29 cellular contexts compared by ENCODE assay signal in the genomic region with DNA sequence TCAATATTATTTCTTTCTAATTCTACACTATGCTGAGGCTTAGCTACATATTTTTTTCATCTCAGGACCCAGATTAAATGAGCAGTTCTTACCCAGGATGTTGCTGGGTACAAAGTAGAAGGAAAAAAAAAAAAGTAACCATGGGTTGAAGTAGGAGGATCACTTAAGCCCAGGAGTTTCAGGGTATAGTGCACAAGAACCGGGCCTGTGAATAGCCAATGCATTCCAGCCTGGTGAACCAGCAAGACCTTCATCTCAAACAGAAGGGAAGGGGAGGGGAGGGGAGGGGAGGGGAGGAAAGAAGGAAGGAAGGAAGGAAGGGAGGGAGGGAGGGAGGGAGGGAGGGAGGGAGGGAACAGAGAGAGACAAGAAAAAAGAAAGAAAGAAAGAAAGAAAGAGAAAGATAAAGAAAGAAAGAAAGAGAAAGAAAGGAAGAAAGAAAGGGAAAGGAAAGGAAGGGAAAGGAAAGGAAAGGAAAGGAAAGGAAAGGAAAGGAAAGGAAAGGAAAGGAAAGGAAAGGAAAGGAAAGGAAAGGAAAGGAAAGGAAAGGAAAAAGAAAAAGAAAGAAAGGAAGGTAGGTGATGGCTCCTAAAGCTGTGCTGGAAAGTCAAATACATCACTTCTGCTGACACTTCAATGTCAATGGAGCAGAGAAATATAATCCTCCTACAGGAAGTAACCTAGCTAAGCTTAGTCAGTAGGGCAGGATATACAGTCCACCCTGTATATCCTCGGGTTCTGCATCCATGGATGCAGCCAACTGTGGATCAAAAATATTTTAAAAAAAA.
DNase-seq lines count a peak whose midpoint lies in the region; ATAC-seq, FAIRE-seq and TF ChIP-seq lines count a peak whose summit lies in the region.
"Had no signal": no experiment of that assay in that cellular context is flagged by ENCODE, and none has a peak within 500 bp of the region (broad histone marks: within the 10 kb centered on the region; RNA-seq: fewer than 3 reads in every experiment).

No MANE protein-coding gene starts in this region.

- no peak for TF ChIP-seq POLR2A in HepG2 (IDR thresholded peaks at IDR 0.05; ENCODE audit: insufficient read depth in 1 of 2, low read depth in 2 of 2, low read length in 2 of 2)
- no peak for TF ChIP-seq POLR2A in right lobe of liver (IDR thresholded peaks at IDR 0.05)
- no peak for TF ChIP-seq POLR2A in uterus (IDR thresholded peaks at IDR 0.05)

- no peak overlapping the region for H3K9ac ChIP-seq in HepG2 (ENCODE audit: insufficient read depth, low read depth, low read length)

- H2AFZ ChIP-seq in HepG2 (ENCODE audit: low read length) = no peak overlapping the region

- TF ChIP-seq CTCF in HepG2 (CRISPR knock-in tag; IDR thresholded peaks at IDR 0.05) = no peak
- no peak for TF ChIP-seq CTCF in right lobe of liver (IDR thresholded peaks at IDR 0.05)
- TF ChIP-seq CTCF in WTC11 (IDR thresholded peaks at IDR 0.05) = no peak
- TF ChIP-seq CTCF in fibroblast of villous mesenchyme (IDR thresholded peaks at IDR 0.05; ENCODE audit: insufficient read depth, low read depth, low read length) = no peak
- TF ChIP-seq CTCF in uterus (IDR thresholded peaks at IDR 0.05) = no peak

- peaks cover 6% of the 10 kb centered on the region for H3K9me3 Mint-ChIP-seq in WTC11
- H3K9me3 Mint-ChIP-seq in activated T-helper 2 cell treated with anti-CD3 and anti-CD28 coated beads, Interferon-gamma antibody, Interleukin-2, Interleukin-4, amounts not matched to agents 10 μg/mL and 5 μg/mL and 100 μg/mL, durations not matched to agents 14 hours and 24 hours and 36 hours = peaks cover 6% of the 10 kb centered on the region
- H3K9me3 Mint-ChIP-seq: activated CD4-positive, alpha-beta memory T cell treated with anti-CD3 and anti-CD28 coated beads for 36 hours; effector memory CD8-positive, alpha-beta T cell had no signal

- no peak overlapping the region for H3K4me2 ChIP-seq in HepG2 (ENCODE audit: low read depth, low read length)

- no peaks in the 10 kb centered on the region for H4K20me1 ChIP-seq in HepG2 (ENCODE audit: insufficient read depth, low read length)

- DNase-seq in HepG2 (ENCODE audit: low spot score) (no peak), right lobe of liver (no peak), WTC11 (ENCODE audit: low spot score) (no peak), fibroblast of villous mesenchyme (ENCODE audit: low read depth) (peak; percentile 13), uterus (no peak), SKM-1 (lab: John Stamatoyannopoulos, UW; ENCODE audit: unreplicated experiment) (no peak)
- no peak for DNase-seq in activated T-helper 2 cell treated with anti-CD3 and anti-CD28 coated beads, Interferon-gamma antibody, Interleukin-2, Interleukin-4, amounts not matched to agents 10 μg/mL and 5 μg/mL and 100 μg/mL, durations not matched to agents 14 hours and 24 hours and 36 hours (ENCODE audit: low spot score)
- DNase-seq: activated CD4-positive, alpha-beta memory T cell treated with anti-CD3 and anti-CD28 coated beads for 36 hours; activated CD4-positive, CD25-positive, alpha-beta regulatory T cell; activated naive CD4-positive, alpha-beta T cell treated with Interleukin-2 at 50 U/mL for 16 hours; activated T-cell treated with anti-CD3 and anti-CD28 coated beads for 4 hours; COR-L47; effector memory CD8-positive, alpha-beta T cell; immature natural killer cell; KG1; lower lobe of right lung; NCI-H1048; NCI-H2081; NCI-H446 treated with DMSO at 0.1 percent for 48 hours; Peyer's patch; retina; substantia nigra; T-helper 9 cell had no signal

- H3K4me3 Mint-ChIP-seq in WTC11 = no peak overlapping the region
- no peak overlapping the region for H3K4me3 Mint-ChIP-seq in activated T-helper 2 cell treated with anti-CD3 and anti-CD28 coated beads, Interferon-gamma antibody, Interleukin-2, Interleukin-4, amounts not matched to agents 10 μg/mL and 5 μg/mL and 100 μg/mL, durations not matched to agents 14 hours and 24 hours and 36 hours (ENCODE audit: low read depth)
- H3K4me3 Mint-ChIP-seq: activated CD4-positive, alpha-beta memory T cell treated with anti-CD3 and anti-CD28 coated beads for 36 hours; effector memory CD8-positive, alpha-beta T cell; immature natural killer cell had no signal

- CTCF ChIA-PET in HepG2 (lab: Yijun Ruan, JAX; ENCODE audit: low intra/inter-chr PET ratio, low total read pairs) (no interaction called here), WTC11 (lab: Charles Lee) (no interaction called here)

- ATAC-seq in HepG2 (no peak), right lobe of liver (no peak), WTC11 (no peak; the same call in 1 of the 2 replicates), HG02763 (IDR thresholded peaks at IDR 0.05; ENCODE audit: unreplicated experiment) (no peak)
- ATAC-seq: effector memory CD8-positive, alpha-beta T cell; lower lobe of right lung had no signal

- no peak for TF ChIP-seq RAD21 in HepG2 (CRISPR knock-in tag; IDR thresholded peaks at IDR 0.05)

- H3K79me2 ChIP-seq in HepG2 (ENCODE audit: insufficient read depth, low read length) = no peaks in the 10 kb centered on the region

- no peaks in the 10 kb centered on the region for H3K27me3 Mint-ChIP-seq in WTC11 (ENCODE audit: low read depth)
- H3K27me3 Mint-ChIP-seq in activated T-helper 2 cell treated with anti-CD3 and anti-CD28 coated beads, Interferon-gamma antibody, Interleukin-2, Interleukin-4, amounts not matched to agents 10 μg/mL and 5 μg/mL and 100 μg/mL, durations not matched to agents 14 hours and 24 hours and 36 hours (ENCODE audit: low read depth) = peaks cover 3% of the 10 kb centered on the region

- no TSS peak for BruUV-seq in HepG2 (replicated peaks; lab: Mats Ljungman, UMichigan)

- H3K27ac ChIP-seq in HepG2 (ENCODE audit: extremely low read length, insufficient read depth, low read length) (no peak overlapping the region), right lobe of liver (no peak overlapping the region), uterus (no peak overlapping the region)
- H3K27ac ChIP-seq: ascending aorta, lower lobe of right lung, SK-N-MC had no signal

- POLR2A ChIA-PET in HepG2 (lab: Yijun Ruan, JAX) (no interaction called here), WTC11 (lab: Charles Lee) (no interaction called here)

- FAIRE-seq in HepG2 (lab: Jason Lieb, UNC) = no peak
- FAIRE-seq: A204.1, colon, GM18507 had no signal

- H3K4me1 Mint-ChIP-seq in WTC11 = peaks cover 12% of the 10 kb centered on the region
- peaks cover 6% of the 10 kb centered on the region for H3K4me1 Mint-ChIP-seq in activated T-helper 2 cell treated with anti-CD3 and anti-CD28 coated beads, Interferon-gamma antibody, Interleukin-2, Interleukin-4, amounts not matched to agents 10 μg/mL and 5 μg/mL and 100 μg/mL, durations not matched to agents 14 hours and 24 hours and 36 hours (ENCODE audit: low read depth)
- H3K4me1 Mint-ChIP-seq: immature natural killer cell had no signal

- 55% methylated on average over 2 of the region's 2 CpGs for WGBS in HepG2 (ENCODE audit: low lambda C conversion rate)
- 82% methylated on average over 2 of the region's 2 CpGs for WGBS in right lobe of liver (ENCODE audit: insufficient coverage, low coverage, low lambda C conversion rate, missing lambda C conversion rate)

- H3K4me3 ChIP-seq in HepG2 (replicated peaks in 1 of 3; ENCODE audit: insufficient read depth in 1 of 3, low read depth in 2 of 3, low read length in 3 of 3) = no peak overlapping the region
- H3K4me3 ChIP-seq in right lobe of liver = no peak overlapping the region
- no peak overlapping the region for H3K4me3 ChIP-seq in fibroblast of villous mesenchyme (ENCODE audit: low read depth, low read length)
- no peak overlapping the region for H3K4me3 ChIP-seq in uterus
- H3K4me3 ChIP-seq: ascending aorta, lower lobe of right lung, Peyer's patch, SK-N-MC had no signal

- no peaks in the 10 kb centered on the region for H3K9me3 ChIP-seq in HepG2 (ENCODE audit: low read length)
- H3K9me3 ChIP-seq in right lobe of liver = no peaks in the 10 kb centered on the region
- H3K9me3 ChIP-seq in uterus = no peaks in the 10 kb centered on the region
- H3K9me3 ChIP-seq: lower lobe of right lung, Peyer's patch had no signal

- TF ChIP-seq EP300 in HepG2 (IDR thresholded peaks at IDR 0.05; ENCODE audit: low read depth in 2 of 2, low read length in 2 of 2) (no peak), HepG2 (CRISPR knock-in tag; IDR thresholded peaks at IDR 0.05; ENCODE audit: borderline replicate concordance) (no peak)

- H3K27me3 ChIP-seq in HepG2 (ENCODE audit: control insufficient read depth in 1 of 2, insufficient read depth in 2 of 2, low read length in 2 of 2) (no peaks in the 10 kb centered on the region), right lobe of liver (no peaks in the 10 kb centered on the region), uterus (no peaks in the 10 kb centered on the region)
- H3K27me3 ChIP-seq: ascending aorta, Peyer's patch had no signal

- no peaks in the 10 kb centered on the region for H3K36me3 Mint-ChIP-seq in WTC11
- no peaks in the 10 kb centered on the region for H3K36me3 Mint-ChIP-seq in activated T-helper 2 cell treated with anti-CD3 and anti-CD28 coated beads, Interferon-gamma antibody, Interleukin-2, Interleukin-4, amounts not matched to agents 10 μg/mL and 5 μg/mL and 100 μg/mL, durations not matched to agents 14 hours and 24 hours and 36 hours (ENCODE audit: low read depth)
- H3K36me3 Mint-ChIP-seq: immature natural killer cell had no signal

- H3K4me1 ChIP-seq in HepG2 (ENCODE audit: insufficient read depth, low read length) (peaks cover 28% of the 10 kb centered on the region), right lobe of liver (no peaks in the 10 kb centered on the region), uterus (no peaks in the 10 kb centered on the region)

- no peaks in the 10 kb centered on the region for H3K36me3 ChIP-seq in HepG2 (replicated peaks in 1 of 2; ENCODE audit: control insufficient read depth in 1 of 2, insufficient read depth in 2 of 2, low read length in 2 of 2)
- no peaks in the 10 kb centered on the region for H3K36me3 ChIP-seq in right lobe of liver
- H3K36me3 ChIP-seq in uterus = no peaks in the 10 kb centered on the region
- H3K36me3 ChIP-seq: ascending aorta, lower lobe of right lung, Peyer's patch had no signal

- in situ Hi-C loops in HepG2 (cut with HindIII; ENCODE audit: extremely low pct_ligation_motif_present, low pct_unique_long_range_greater_than_20kb) = no loop called here

- H3K27ac Mint-ChIP-seq in WTC11 = no peak overlapping the region
- H3K27ac Mint-ChIP-seq in activated T-helper 2 cell treated with anti-CD3 and anti-CD28 coated beads, Interferon-gamma antibody, Interleukin-2, Interleukin-4, amounts not matched to agents 10 μg/mL and 5 μg/mL and 100 μg/mL, durations not matched to agents 14 hours and 24 hours and 36 hours = no peak overlapping the region
- H3K27ac Mint-ChIP-seq: activated CD4-positive, alpha-beta memory T cell treated with anti-CD3 and anti-CD28 coated beads for 36 hours; effector memory CD8-positive, alpha-beta T cell; immature natural killer cell had no signal

- intact Hi-C loops in HepG2 (cut with micrococcal nuclease; ENCODE audit: unreplicated experiment) = no loop called here
- intact Hi-C loops in right lobe of liver (cut with DNase I) = no loop called here
- intact Hi-C loops in uterus (cut with DNase I; ENCODE audit: low total_unique reads) = no loop called here
- intact Hi-C loops in activated T-helper 2 cell treated with anti-CD3 and anti-CD28 coated beads, Interferon-gamma antibody, Interleukin-2, Interleukin-4, amounts not matched to agents 10 μg/mL and 5 μg/mL and 100 μg/mL, durations not matched to agents 14 hours and 24 hours and 36 hours (cut with micrococcal nuclease) = no loop called here
